8 cellular contexts compared by ENCODE assay signal in genomic region chr10:15433850-15434537, GRCh38.
DNase-seq lines count a peak whose midpoint lies in the region; ATAC-seq and TF ChIP-seq lines count a peak whose summit lies in the region.

No MANE protein-coding gene starts in this region.

- no peaks in the 10 kb centered on the region for H3K27me3 ChIP-seq in heart left ventricle

- intact Hi-C loops in activated CD4-positive, alpha-beta T cell treated with anti-CD3 and anti-CD28 coated beads for 36 hours (cut with DNase I, micrococcal nuclease), result loop anchor here (1.0 to 10.0 kb wide), 6 partner anchors 291 to 1341 kb away; no protein-coding TSS in a partner anchor
- intact Hi-C loops in heart left ventricle (cut with DNase I), result loop anchor here in 9 of 10 donors (2.0 to 10.0 kb wide), 10 partner anchors 151 to 393 kb away; partner anchors contain the start of gene ITGA8 (in 2 of the 9)

- CTCF ChIA-PET in activated CD4-positive, alpha-beta T cell treated with anti-CD3 and anti-CD28 coated beads for 36 hours (lab: Charles Lee), result interaction anchor here (0.6 to 1.3 kb wide), 10 partner anchors 9 to 1113 kb away, joined by 3 to 9 read pairs (median 3); no protein-coding TSS in a partner anchor

- no peak overlapping the region for H3K27ac ChIP-seq in heart left ventricle

- H3K4me1 ChIP-seq in heart left ventricle, result peaks cover 0 to 7% (median 2%) of the 10 kb centered on the region in 12 donors

- no peak for TF ChIP-seq POLR2A in heart left ventricle (IDR thresholded peaks at IDR 0.05)

- H3K36me3 ChIP-seq in heart left ventricle, result no peaks in the 10 kb centered on the region

- no peaks in the 10 kb centered on the region for H3K9me3 Mint-ChIP-seq in activated CD4-positive, alpha-beta T cell treated with anti-CD3 and anti-CD28 coated beads for 36 hours (ENCODE audit: low read depth)
- no peaks in the 10 kb centered on the region for H3K9me3 Mint-ChIP-seq in activated naive CD8-positive, alpha-beta T cell treated with anti-CD3 and anti-CD28 coated beads, Interleukin-2, amount 10 ng/mL, durations not matched to agents 7 days and 5 days

- H3K4me1 Mint-ChIP-seq in activated CD4-positive, alpha-beta T cell treated with anti-CD3 and anti-CD28 coated beads for 36 hours, result peaks cover 4% of the 10 kb centered on the region
- H3K4me1 Mint-ChIP-seq in activated naive CD8-positive, alpha-beta T cell treated with anti-CD3 and anti-CD28 coated beads, Interleukin-2, amount 10 ng/mL, durations not matched to agents 7 days and 5 days, result peaks cover 4% of the 10 kb centered on the region

- H3K4me3 Mint-ChIP-seq in activated CD4-positive, alpha-beta T cell treated with anti-CD3 and anti-CD28 coated beads for 36 hours, result peak overlapping the region; percentile 64
- peak overlapping the region; percentile 82 for H3K4me3 Mint-ChIP-seq in activated naive CD8-positive, alpha-beta T cell treated with anti-CD3 and anti-CD28 coated beads, Interleukin-2, amount 10 ng/mL, durations not matched to agents 7 days and 5 days

- H3K27ac Mint-ChIP-seq in activated CD4-positive, alpha-beta T cell treated with anti-CD3 and anti-CD28 coated beads for 36 hours, result no peak overlapping the region
- H3K27ac Mint-ChIP-seq in activated naive CD8-positive, alpha-beta T cell treated with anti-CD3 and anti-CD28 coated beads, Interleukin-2, amount 10 ng/mL, durations not matched to agents 7 days and 5 days, result peak overlapping the region; percentile 13

- peaks cover 16% of the 10 kb centered on the region for H3K27me3 Mint-ChIP-seq in activated CD4-positive, alpha-beta T cell treated with anti-CD3 and anti-CD28 coated beads for 36 hours
- peaks cover 18% of the 10 kb centered on the region for H3K27me3 Mint-ChIP-seq in activated naive CD8-positive, alpha-beta T cell treated with anti-CD3 and anti-CD28 coated beads, Interleukin-2, amount 10 ng/mL, durations not matched to agents 7 days and 5 days

- 13 to 20% (median 16%) methylated on average over 9 of the region's 9 CpGs for WGBS in heart left ventricle, 4 donors

- H3K4me3 ChIP-seq in heart left ventricle, result peak overlapping the region in 10 of 12 donors; percentile 25 to 57 (median 42)

- no peaks in the 10 kb centered on the region for H3K9me3 ChIP-seq in heart left ventricle

- DNase-seq in activated CD4-positive, alpha-beta T cell treated with anti-CD3 and anti-CD28 coated beads for 36 hours, result peak; percentile 45
- no peak for DNase-seq in activated CD4-positive, alpha-beta T cell treated with anti-CD3 and anti-CD28 coated beads for 1 hour
- DNase-seq in NCI-H748 treated with DMSO at 0.1 percent for 48 hours (lab: John Stamatoyannopoulos, UW) (peak; percentile 26), heart left ventricle (peak in 2 of 5 donors; percentile 33 to 34), pons (ENCODE audit: low spot score) (peak; percentile 73), activated gamma-delta T cell treated with Interleukin-2 at 50 U/mL for 16 hours (no peak)
- DNase-seq in activated naive CD8-positive, alpha-beta T cell treated with anti-CD3 and anti-CD28 coated beads, Interleukin-2, amount 10 ng/mL, durations not matched to agents 7 days and 5 days, result no peak

- peak; percentile 60 for ATAC-seq in activated CD4-positive, alpha-beta T cell treated with anti-CD3 and anti-CD28 coated beads for 36 hours
- ATAC-seq in HG03280 (IDR thresholded peaks at IDR 0.05; ENCODE audit: unreplicated experiment), result peak; percentile 54
- no peak for ATAC-seq in activated naive CD8-positive, alpha-beta T cell treated with anti-CD3 and anti-CD28 coated beads, Interleukin-2, amount 10 ng/mL, durations not matched to agents 7 days and 5 days (ENCODE audit: low read depth)
- peak; percentile 32 to 73 (median 63) for ATAC-seq in heart left ventricle

- TF ChIP-seq CTCF in heart left ventricle (IDR thresholded peaks at IDR 0.05), result peak; percentile 63 to 82 (median 74)

- POLR2A ChIA-PET in activated CD4-positive, alpha-beta T cell treated with anti-CD3 and anti-CD28 coated beads for 36 hours (lab: Charles Lee), result interaction anchor here (0.6 kb wide), 1 partner anchor 1429 kb away, joined by 4 read pairs; no protein-coding TSS in a partner anchor
- POLR2A ChIA-PET in activated naive CD8-positive, alpha-beta T cell treated with anti-CD3 and anti-CD28 coated beads, Interleukin-2, amount 10 ng/mL, durations not matched to agents 7 days and 5 days (lab: Charles Lee), result no interaction called here

- no peaks in the 10 kb centered on the region for H3K36me3 Mint-ChIP-seq in activated CD4-positive, alpha-beta T cell treated with anti-CD3 and anti-CD28 coated beads for 36 hours (ENCODE audit: low read depth)
- no peaks in the 10 kb centered on the region for H3K36me3 Mint-ChIP-seq in activated naive CD8-positive, alpha-beta T cell treated with anti-CD3 and anti-CD28 coated beads, Interleukin-2, amount 10 ng/mL, durations not matched to agents 7 days and 5 days

Comparison
In these comparisons a context has a peak if more than half of its experiments do, and no peak if none do; other contexts are left out.
1. DNase-seq: peak in activated CD4-positive, alpha-beta T cell treated with anti-CD3 and anti-CD28 coated beads for 36 hours (single experiment), NCI-H748 treated with DMSO at 0.1 percent for 48 hours (single experiment) and pons (single experiment); none in activated CD4-positive, alpha-beta T cell treated with anti-CD3 and anti-CD28 coated beads for 1 hour (single experiment), activated naive CD8-positive, alpha-beta T cell treated with anti-CD3 and anti-CD28 coated beads, Interleukin-2, amount 10 ng/mL, durations not matched to agents 7 days and 5 days (single experiment) and activated gamma-delta T cell treated with Interleukin-2 at 50 U/mL for 16 hours (single experiment).